In the genomic region with DNA sequence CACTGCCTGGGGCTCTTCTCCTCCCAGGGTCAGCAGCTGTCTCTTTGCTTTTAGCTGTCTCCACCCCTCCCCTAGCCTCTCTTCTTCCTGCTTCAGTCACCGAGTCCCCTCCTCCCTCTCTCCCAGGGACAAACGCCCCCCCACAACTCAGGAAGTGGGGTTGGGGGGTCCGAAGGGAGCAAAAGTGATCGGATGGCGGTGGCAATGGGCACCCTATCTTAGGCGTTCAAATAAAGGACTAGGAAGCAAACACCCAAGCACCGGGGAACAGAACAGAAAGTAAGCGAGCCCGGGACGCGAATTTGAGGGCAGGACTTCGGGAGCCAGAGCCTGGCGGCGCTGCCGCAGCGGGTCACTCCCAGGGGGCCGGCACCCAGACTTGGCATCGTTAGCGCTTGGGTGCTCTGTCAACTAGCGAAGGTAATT, we compare ENCODE assay signal across 8 cellular contexts. TPM values are rescaled to one million over a fixed set of nuclear protein-coding genes. Genes with fewer than 3 reads are reported as not detected.
DNase-seq lines count a peak whose midpoint lies in the region; ATAC-seq and TF ChIP-seq lines count a peak whose summit lies in the region.

No MANE protein-coding gene starts in this region.

- H3K4me2 ChIP-seq in Karpas-422 (ENCODE audit: low read depth, low read length, poor library complexity, severe bottlenecking) = peak overlapping the region; percentile 100

- H3K27me3 Mint-ChIP-seq in Calu3 (ENCODE audit: unreplicated experiment) (no peaks in the 10 kb centered on the region), natural killer cell (ENCODE audit: low read depth in 2 of 2) (no peaks in the 10 kb centered on the region)
- no peaks in the 10 kb centered on the region for H3K27me3 Mint-ChIP-seq in activated CD8-positive, alpha-beta T cell treated with anti-CD3 and anti-CD28 coated beads, Interleukin-2, amount 10 ng/mL, durations not matched to agents 7 days and 5 days (ENCODE audit: low read depth)

- peak; percentile 70 for DNase-seq in Calu3
- peak; percentile 73 for DNase-seq in Karpas-422
- DNase-seq in activated CD8-positive, alpha-beta T cell treated with anti-CD3 and anti-CD28 coated beads, Interleukin-2, amount 10 ng/mL, durations not matched to agents 7 days and 5 days = peak; percentile 59
- peak; percentile 25 for DNase-seq in natural killer cell

- H3K9ac ChIP-seq in Karpas-422 (ENCODE audit: low read length) = peak overlapping the region; percentile 66

- POLR2A ChIA-PET in activated CD8-positive, alpha-beta T cell treated with anti-CD3 and anti-CD28 coated beads, Interleukin-2, amount 10 ng/mL, durations not matched to agents 7 days and 5 days (lab: Charles Lee) = interaction anchor here (0.8 to 2.1 kb wide), 6 partner anchors 8 to 74 kb away, joined by 3 to 7 read pairs (median 5); a partner anchor contains a TSS

- peak overlapping the region; percentile 87; the same call in 1 of the 2 replicates for H2AFZ ChIP-seq in Karpas-422 (ENCODE audit: low read length)

- H3K27me3 ChIP-seq in Karpas-422 (ENCODE audit: low read length) = no peaks in the 10 kb centered on the region

- peaks cover 46% of the 10 kb centered on the region for H3K4me1 ChIP-seq in Karpas-422 (ENCODE audit: low read length)

- peak; percentile 19 for ATAC-seq in activated CD8-positive, alpha-beta T cell treated with anti-CD3 and anti-CD28 coated beads, Interleukin-2, amount 10 ng/mL, durations not matched to agents 7 days and 5 days
- ATAC-seq in esophagus mucosa (peak; percentile 3), natural killer cell (no peak), HG02973 (IDR thresholded peaks at IDR 0.05; ENCODE audit: unreplicated experiment) (no peak), GM21786 (IDR thresholded peaks at IDR 0.05; ENCODE audit: unreplicated experiment) (no peak), GM21381 (IDR thresholded peaks at IDR 0.05; ENCODE audit: unreplicated experiment) (no peak)

- H4K20me1 ChIP-seq in Karpas-422 (ENCODE audit: insufficient read depth, low read depth, low read length) = peaks cover 29% of the 10 kb centered on the region

- peaks cover 54% of the 10 kb centered on the region for H3K4me1 Mint-ChIP-seq in Calu3 (ENCODE audit: low read depth, unreplicated experiment)
- H3K4me1 Mint-ChIP-seq in activated CD8-positive, alpha-beta T cell treated with anti-CD3 and anti-CD28 coated beads, Interleukin-2, amount 10 ng/mL, durations not matched to agents 7 days and 5 days (ENCODE audit: low read depth) = peaks cover 60% of the 10 kb centered on the region
- H3K4me1 Mint-ChIP-seq in natural killer cell = peaks cover 32 to 63% of the 10 kb centered on the region in 2 donors

- intact Hi-C loops in Calu3 (cut with micrococcal nuclease; ENCODE audit: unreplicated experiment) = no loop called here
- intact Hi-C loops in natural killer cell (cut with micrococcal nuclease) = loop anchor here (2.0 kb wide), 1 partner anchor 15 kb away; no protein-coding TSS in a partner anchor

- CTCF ChIA-PET in Calu3 (lab: Charles Lee) = interaction anchor here (0.7 to 4.4 kb wide), 5 partner anchors 12 to 1371 kb away, joined by 4 to 26 read pairs (median 7); no protein-coding TSS in a partner anchor
- CTCF ChIA-PET in activated CD8-positive, alpha-beta T cell treated with anti-CD3 and anti-CD28 coated beads, Interleukin-2, amount 10 ng/mL, durations not matched to agents 7 days and 5 days (lab: Charles Lee) = interaction anchor here (1.0 to 4.1 kb wide), 9 partner anchors 12 to 81 kb away, joined by 3 to 32 read pairs (median 9); a partner anchor contains a TSS

- H3K4me3 Mint-ChIP-seq in Calu3 (ENCODE audit: low read depth, unreplicated experiment) (peak overlapping the region; percentile 89), natural killer cell (peak overlapping the region; percentile 95)
- peak overlapping the region; percentile 96 for H3K4me3 Mint-ChIP-seq in activated CD8-positive, alpha-beta T cell treated with anti-CD3 and anti-CD28 coated beads, Interleukin-2, amount 10 ng/mL, durations not matched to agents 7 days and 5 days

- H3K36me3 Mint-ChIP-seq in Calu3 (ENCODE audit: insufficient read depth, unreplicated experiment) = peaks cover 65% of the 10 kb centered on the region
- peaks cover 17% of the 10 kb centered on the region for H3K36me3 Mint-ChIP-seq in activated CD8-positive, alpha-beta T cell treated with anti-CD3 and anti-CD28 coated beads, Interleukin-2, amount 10 ng/mL, durations not matched to agents 7 days and 5 days (ENCODE audit: low read depth)
- H3K36me3 Mint-ChIP-seq in natural killer cell = no peaks in the 10 kb centered on the region

- no peaks in the 10 kb centered on the region for H3K9me3 ChIP-seq in Karpas-422 (ENCODE audit: low read length)

- no peak for TF ChIP-seq CTCF in Calu3 (IDR thresholded peaks at IDR 0.05; ENCODE audit: unreplicated experiment)
- no peak for TF ChIP-seq CTCF in natural killer cell (IDR thresholded peaks at IDR 0.05)

- H3K79me2 ChIP-seq in Karpas-422 (ENCODE audit: low read length) = no peaks in the 10 kb centered on the region

- no peak overlapping the region for H3K27ac ChIP-seq in Karpas-422 (ENCODE audit: low read length)

- no peaks in the 10 kb centered on the region for H3K36me3 ChIP-seq in Karpas-422 (ENCODE audit: insufficient read depth, low read length)

- BruUV-seq in Calu3 (replicated peaks; lab: Mats Ljungman, UMichigan) = TSS peak; percentile 77

- peak overlapping the region; percentile 96 for H3K4me3 ChIP-seq in Karpas-422 (ENCODE audit: low read length)

- no peaks in the 10 kb centered on the region for H3K9me2 ChIP-seq in Karpas-422 (replicated peaks; ENCODE audit: insufficient read depth, low read length)

- H3K27ac Mint-ChIP-seq in Calu3 (ENCODE audit: unreplicated experiment) (peak overlapping the region; percentile 72), natural killer cell (peak overlapping the region; percentile 85 to 94)
- peak overlapping the region; percentile 95 for H3K27ac Mint-ChIP-seq in activated CD8-positive, alpha-beta T cell treated with anti-CD3 and anti-CD28 coated beads, Interleukin-2, amount 10 ng/mL, durations not matched to agents 7 days and 5 days

- H3K9me3 Mint-ChIP-seq in Calu3 (ENCODE audit: low read depth, unreplicated experiment) (no peaks in the 10 kb centered on the region), natural killer cell (no peaks in the 10 kb centered on the region)
- no peaks in the 10 kb centered on the region for H3K9me3 Mint-ChIP-seq in activated CD8-positive, alpha-beta T cell treated with anti-CD3 and anti-CD28 coated beads, Interleukin-2, amount 10 ng/mL, durations not matched to agents 7 days and 5 days (ENCODE audit: insufficient read depth)

RNA-seq across cellular contexts. Expression of a gene that starts 1.0 kb away (rescaled TPM):
- total RNA-seq in Calu3 (2022) = 136 and 143 TPM in 2 replicates
- total RNA-seq in Karpas-422 (2014; rRNA removed; shearing (Covaris generic); ENCODE audit: low replicate concordance) = 3.9 and 6.1 TPM in 2 replicates
- total RNA-seq in activated CD8-positive, alpha-beta T cell treated with anti-CD3 and anti-CD28 coated beads, Interleukin-2, amount 10 ng/mL, durations not matched to agents 7 days and 5 days = 10 to 100 TPM; 57.8 to 59.3 TPM
- total RNA-seq in esophagus mucosa = 23.7 TPM
- 10 to 100 TPM; 45.5 to 66.7 (median 46.0) TPM for total RNA-seq in natural killer cell

RNA-seq across cellular contexts. Expression of a gene that starts 40.1 kb away (rescaled TPM):
- 31.6 and 44.1 TPM in 2 replicates for total RNA-seq in Calu3 (2022)
- 9.9 and 18.7 TPM in 2 replicates for total RNA-seq in Karpas-422 (2014; rRNA removed; shearing (Covaris generic); ENCODE audit: low replicate concordance)
- total RNA-seq in activated CD8-positive, alpha-beta T cell treated with anti-CD3 and anti-CD28 coated beads, Interleukin-2, amount 10 ng/mL, durations not matched to agents 7 days and 5 days = 10 to 100 TPM; 76.0 to 76.2 TPM
- 33.5 TPM for total RNA-seq in esophagus mucosa
- total RNA-seq in natural killer cell = 10 to 100 TPM; 36.3 to 49.8 (median 40.7) TPM

Comparison
In these comparisons a context has a peak if more than half of its experiments do, and no peak if none do; other contexts are left out.
1. ATAC-seq: peak in activated CD8-positive, alpha-beta T cell treated with anti-CD3 and anti-CD28 coated beads, Interleukin-2, amount 10 ng/mL, durations not matched to agents 7 days and 5 days (single experiment) and esophagus mucosa (single experiment); none in natural killer cell (0 of 3), HG02973 (single experiment), GM21786 (single experiment) and GM21381 (single experiment).
2. Peak in every context shown above with its lines, with median percentiles within 50 percentile points of each other: DNase-seq, H3K27ac Mint-ChIP-seq and H3K4me3 Mint-ChIP-seq.